ENCODE assay signal across 22 cellular contexts in genomic region chr3:29593802-29594201, GRCh38.
DNase-seq lines count a peak whose midpoint lies in the region; ATAC-seq, FAIRE-seq and TF ChIP-seq lines count a peak whose summit lies in the region.
"Had no signal": no experiment of that assay in that cellular context is flagged by ENCODE, and none has a peak within 500 bp of the region (broad histone marks: within the 10 kb centered on the region; RNA-seq: fewer than 3 reads in every experiment).

No MANE protein-coding gene starts in this region.

- intact Hi-C loops in MCF 10A (cut with micrococcal nuclease) = no loop called here
- intact Hi-C loops in breast epithelium (cut with DNase I; ENCODE audit: low total_unique reads) = loop anchor here (2.0 to 5.0 kb wide), 2 partner anchors 31 to 92 kb away; no protein-coding TSS in a partner anchor
- intact Hi-C loops in K562 (cut with micrococcal nuclease) = no loop called here
- intact Hi-C loops in left ventricle myocardium superior (cut with micrococcal nuclease) = no loop called here

- TF ChIP-seq RAD21 in K562 (CRISPR knock-in tag; conservative IDR thresholded peaks at IDR 0.05 in 1 of 2, IDR thresholded peaks at IDR 0.05 in 1 of 2) = no peak

- in situ Hi-C loops in GM23248 (cut with MboI) = no loop called here
- in situ Hi-C loops in K562 (cut with MboI) = no loop called here

- H3K9me2 ChIP-seq in GM23248 (ENCODE audit: insufficient read depth) = no peaks in the 10 kb centered on the region

- no peaks in the 10 kb centered on the region for H3K27me3 ChIP-seq in breast epithelium
- H3K27me3 ChIP-seq in GM23248 (replicated peaks; ENCODE audit: insufficient read depth) = no peaks in the 10 kb centered on the region
- no peaks in the 10 kb centered on the region for H3K27me3 ChIP-seq in astrocyte (ENCODE audit: insufficient read depth, low read length)
- no peaks in the 10 kb centered on the region for H3K27me3 ChIP-seq in K562 (ENCODE audit: control insufficient read depth in 2 of 2, insufficient read depth in 2 of 2, low read length in 2 of 2)
- H3K27me3 ChIP-seq: BLaER1 treated with 17β-estradiol and CSF1 and Interleukin-3, amounts not matched to agents 10 nM and 100 nM had no signal

- H3K4me3 ChIP-seq in breast epithelium = no peak overlapping the region
- H3K4me3 ChIP-seq in GM23248 = no peak overlapping the region
- H3K4me3 ChIP-seq in astrocyte (ENCODE audit: insufficient read depth, low read depth, low read length) = no peak overlapping the region
- no peak overlapping the region for H3K4me3 ChIP-seq in K562
- H3K4me3 ChIP-seq: A549; BLaER1 treated with 17β-estradiol and CSF1 and Interleukin-3, amounts not matched to agents 10 nM and 100 nM had no signal

- ATAC-seq in K562 = no peak
- no peak for ATAC-seq in left ventricle myocardium superior
- ATAC-seq: A549; CD8-positive, alpha-beta T cell had no signal

- H3K27ac ChIP-seq in breast epithelium = no peak overlapping the region
- peak overlapping the region; percentile 57 for H3K27ac ChIP-seq in GM23248
- H3K27ac ChIP-seq in astrocyte (ENCODE audit: low read depth, low read length) = no peak overlapping the region
- H3K27ac ChIP-seq in K562 (ENCODE audit: extremely low read depth, low read depth, low read length) = no peak overlapping the region
- H3K27ac ChIP-seq: 22Rv1; A549; BLaER1 treated with 17β-estradiol and CSF1 and Interleukin-3, amounts not matched to agents 10 nM and 100 nM; C4-2B had no signal

- BruUV-seq in MCF 10A (replicated peaks; lab: Mats Ljungman, UMichigan) (TSS peak; percentile 86), K562 (replicated peaks; lab: Mats Ljungman, UMichigan) (no TSS peak)

- H3K9me3 Mint-ChIP-seq in MCF 10A (ENCODE audit: unreplicated experiment) (no peaks in the 10 kb centered on the region), astrocyte (ENCODE audit: unreplicated experiment) (peaks cover 5% of the 10 kb centered on the region)

- WGBS in GM23248 (ENCODE audit: low coverage in 1 of 2, low lambda C conversion rate in 2 of 2, missing lambda C conversion rate in 2 of 2), 2 experiments = 97 to 100% methylated on average over 1 of the region's 1 CpG
- WGBS in K562 (ENCODE audit: insufficient coverage, low coverage, missing lambda C conversion rate) = 0% methylated on average over 1 of the region's 1 CpG

- H3K4me3 Mint-ChIP-seq in MCF 10A (ENCODE audit: unreplicated experiment) (no peak overlapping the region), astrocyte (ENCODE audit: unreplicated experiment) (no peak overlapping the region)
- H3K4me3 Mint-ChIP-seq: B cell; CD4-positive, alpha-beta T cell; CD8-positive, alpha-beta T cell had no signal

- no peak for TF ChIP-seq EP300 in K562 (IDR thresholded peaks at IDR 0.05; ENCODE audit: low read length)

- H2AFZ ChIP-seq in GM23248 (no peak overlapping the region), astrocyte (ENCODE audit: low read depth, low read length) (no peak overlapping the region), K562 (ENCODE audit: low read depth, low read length) (no peak overlapping the region)

- H3K79me2 ChIP-seq in GM23248 (ENCODE audit: insufficient read depth) (peaks cover 72% of the 10 kb centered on the region), astrocyte (ENCODE audit: insufficient read depth, low read length) (no peaks in the 10 kb centered on the region), K562 (ENCODE audit: control insufficient read depth, insufficient read depth, low read length) (no peaks in the 10 kb centered on the region)

- H3K4me2 ChIP-seq in GM23248 (ENCODE audit: unreplicated experiment) (peak overlapping the region; percentile 21), astrocyte (ENCODE audit: low read length) (no peak overlapping the region), K562 (ENCODE audit: insufficient read depth, low read length) (no peak overlapping the region)
- H3K4me2 ChIP-seq: A549; BLaER1 treated with 17β-estradiol and CSF1 and Interleukin-3, amounts not matched to agents 10 nM and 100 nM had no signal

- H3K27ac Mint-ChIP-seq in MCF 10A (ENCODE audit: low read depth, unreplicated experiment) = peak overlapping the region; percentile 1
- H3K27ac Mint-ChIP-seq in astrocyte (ENCODE audit: unreplicated experiment) = peak overlapping the region; percentile 44
- H3K27ac Mint-ChIP-seq: B cell; CD4-positive, alpha-beta T cell; CD8-positive, alpha-beta T cell had no signal

- no peak for DNase-seq in MCF 10A (ENCODE audit: unreplicated experiment)
- DNase-seq in breast epithelium (ENCODE audit: low spot score in 2 of 2) = no peak
- no peak for DNase-seq in GM23248
- DNase-seq in astrocyte (ENCODE audit: low read depth) = no peak
- DNase-seq in K562 (ENCODE audit: extremely low read depth in 1 of 4, low spot score in 3 of 4) = no peak
- no peak for DNase-seq in NCI-H146 treated with DMSO at 0.1 percent for 48 hours (lab: John Stamatoyannopoulos, UW; ENCODE audit: unreplicated experiment)
- no peak for DNase-seq in left ventricle myocardium superior
- no peak for DNase-seq in activated CD4-positive, CD25-positive, alpha-beta regulatory T cell treated with anti-CD3 and anti-CD28 coated beads, Interleukin-2, amount 50 U/mL, for 72 hours
- DNase-seq: AML-193; Caco-2; Calu3; CD4-positive, alpha-beta T cell; CD8-positive, alpha-beta T cell; DMS79 treated with DMSO at 0.1 percent for 48 hours; GDM1 had no signal

- H3K9me3 ChIP-seq in breast epithelium (no peaks in the 10 kb centered on the region), GM23248 (ENCODE audit: low read depth) (no peaks in the 10 kb centered on the region), astrocyte (ENCODE audit: insufficient read depth, low read depth, low read length) (no peaks in the 10 kb centered on the region), K562 (replicated peaks; ENCODE audit: control insufficient read depth, insufficient read depth, low read depth, low read length) (peaks cover 2% of the 10 kb centered on the region; the same call in 1 of the 2 replicates)
- H3K9me3 ChIP-seq: A549, Caco-2 had no signal

- CTCF ChIA-PET in MCF 10A (lab: Yijun Ruan, JAX) (no interaction called here), K562 (lab: Yijun Ruan, JAX; ENCODE audit: low intra/inter-chr PET ratio) (no interaction called here)

- H3K9ac ChIP-seq in GM23248 (0 out of 2 replicates have a peak overlapping the region, but pooled peaks have one; percentile 2), astrocyte (ENCODE audit: low read length) (no peak overlapping the region), K562 (ENCODE audit: insufficient read depth in 1 of 2, low read depth in 2 of 2, low read length in 2 of 2) (no peak overlapping the region)
- H3K9ac ChIP-seq: BLaER1 treated with 17β-estradiol and CSF1 and Interleukin-3, amounts not matched to agents 10 nM and 100 nM had no signal

- POLR2A ChIA-PET in MCF 10A (lab: Yijun Ruan, JAX) = no interaction called here
- POLR2A ChIA-PET in K562 (lab: Yijun Ruan, JAX) = no interaction called here

- TF ChIP-seq CTCF in MCF 10A (IDR thresholded peaks at IDR 0.05; ENCODE audit: unreplicated experiment) (no peak), breast epithelium (IDR thresholded peaks at IDR 0.05) (no peak), astrocyte (IDR thresholded peaks at IDR 0.05; ENCODE audit: insufficient read depth, low read depth, low read length) (no peak), K562 (IDR thresholded peaks at IDR 0.05 in 2 of 3, conservative IDR thresholded peaks at IDR 0.05 in 1 of 3; ENCODE audit: insufficient read depth in 2 of 3, low read depth in 1 of 3, low read length in 3 of 3) (no peak)

- no peak for FAIRE-seq in astrocyte (lab: Jason Lieb, UNC)
- no peak for FAIRE-seq in K562 (lab: Jason Lieb, UNC)
- FAIRE-seq: A549, D721Med, GM12891 had no signal

- H3K9me1 ChIP-seq in K562 (ENCODE audit: control insufficient read depth, insufficient read depth, low read length) = no peaks in the 10 kb centered on the region

- 0 out of 2 replicates have a peak, but pooled peaks cover 13% of the 10 kb centered on the region for H3F3A ChIP-seq in GM23248 (ENCODE audit: insufficient read depth)

- H3K4me1 Mint-ChIP-seq in MCF 10A (ENCODE audit: insufficient read depth, unreplicated experiment) = peaks cover 5% of the 10 kb centered on the region
- peaks cover 10% of the 10 kb centered on the region for H3K4me1 Mint-ChIP-seq in astrocyte (ENCODE audit: low read depth, unreplicated experiment)
- H3K4me1 Mint-ChIP-seq: B cell had no signal

- no peak for TF ChIP-seq POLR2A in breast epithelium (IDR thresholded peaks at IDR 0.05)
- no peak for TF ChIP-seq POLR2A in K562 (conservative IDR thresholded peaks at IDR 0.05)

- H3K27me3 Mint-ChIP-seq in MCF 10A (ENCODE audit: insufficient read depth, unreplicated experiment) = no peaks in the 10 kb centered on the region
- H3K27me3 Mint-ChIP-seq in astrocyte (ENCODE audit: low read depth, unreplicated experiment) = no peaks in the 10 kb centered on the region
- H3K27me3 Mint-ChIP-seq: B cell; CD4-positive, alpha-beta T cell had no signal

- H3K36me3 Mint-ChIP-seq in MCF 10A (ENCODE audit: insufficient read depth, unreplicated experiment) = peaks cover 7% of the 10 kb centered on the region
- peaks cover 2% of the 10 kb centered on the region for H3K36me3 Mint-ChIP-seq in astrocyte (ENCODE audit: low read depth, unreplicated experiment)
- H3K36me3 Mint-ChIP-seq: CD8-positive, alpha-beta T cell had no signal

- no peaks in the 10 kb centered on the region for H3K36me3 ChIP-seq in breast epithelium
- H3K36me3 ChIP-seq in GM23248 (ENCODE audit: low read depth) = no peaks in the 10 kb centered on the region; the same call in 1 of the 2 replicates
- H3K36me3 ChIP-seq in astrocyte (ENCODE audit: insufficient read depth, low read length) = no peaks in the 10 kb centered on the region
- H3K36me3 ChIP-seq in K562 (ENCODE audit: control insufficient read depth, insufficient read depth, low read length) = no peaks in the 10 kb centered on the region
- H3K36me3 ChIP-seq: BLaER1 treated with 17β-estradiol and CSF1 and Interleukin-3, amounts not matched to agents 10 nM and 100 nM had no signal

- H3K4me1 ChIP-seq in breast epithelium (no peaks in the 10 kb centered on the region), GM23248 (ENCODE audit: insufficient read depth) (peaks cover 24% of the 10 kb centered on the region), astrocyte (ENCODE audit: insufficient read depth, low read length) (no peaks in the 10 kb centered on the region), K562 (replicated peaks in 1 of 2; ENCODE audit: control insufficient read depth in 2 of 2, insufficient read depth in 2 of 2, low read length in 2 of 2) (no peaks in the 10 kb centered on the region)
- H3K4me1 ChIP-seq: BLaER1 treated with 17β-estradiol and CSF1 and Interleukin-3, amounts not matched to agents 10 nM and 100 nM; Caco-2 had no signal

- H4K20me1 ChIP-seq in GM23248 (ENCODE audit: insufficient read depth) (no peaks in the 10 kb centered on the region), astrocyte (ENCODE audit: insufficient read depth, low read length) (no peaks in the 10 kb centered on the region), K562 (replicated peaks; ENCODE audit: control insufficient read depth, insufficient read depth, low read length) (no peaks in the 10 kb centered on the region)
- H4K20me1 ChIP-seq: BLaER1 treated with 17β-estradiol and CSF1 and Interleukin-3, amounts not matched to agents 10 nM and 100 nM had no signal

TF ChIP-seq in K562, 482 proteins besides CTCF, POLR2A, EP300 and RAD21 (continues in another document):
- no peak for TF ChIP-seq IFI16 (CRISPR knock-in tag; IDR thresholded peaks at IDR 0.05)
- TF ChIP-seq CXXC5 (CRISPR knock-in tag; IDR thresholded peaks at IDR 0.05) = no peak
